ENCODE assay signal across 28 cellular contexts in the genomic region with DNA sequence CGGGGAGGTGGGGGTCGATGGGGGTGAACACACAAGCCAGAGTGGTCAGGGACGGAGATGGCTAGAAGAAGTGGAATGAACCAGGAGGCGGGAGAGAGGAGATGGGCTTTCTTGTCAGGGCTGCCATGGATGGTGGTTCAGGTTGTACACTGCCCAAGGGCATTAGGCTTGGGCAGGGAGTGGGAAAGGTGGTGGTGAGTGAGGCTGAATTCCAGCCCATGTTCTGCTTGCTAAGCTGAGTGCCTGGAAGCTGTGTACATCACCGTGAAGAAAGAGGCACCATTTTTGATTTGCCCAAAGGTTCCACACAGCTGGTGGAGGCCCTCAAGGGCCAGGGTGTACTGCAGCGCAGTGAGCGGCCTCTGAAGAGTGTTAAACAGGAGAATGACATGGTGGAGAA. TPM values are rescaled to one million over a fixed set of nuclear protein-coding genes. Genes with fewer than 3 reads are reported as not detected.
A peak's percentile ranks its signal among the peaks of the same experiment; 100 is the strongest.
DNase-seq lines count a peak whose midpoint lies in the region; ATAC-seq, FAIRE-seq and TF ChIP-seq lines count a peak whose summit lies in the region.
"Had no signal": no experiment of that assay in that cellular context is flagged by ENCODE, and none has a peak within 500 bp of the region (broad histone marks: within the 10 kb centered on the region; RNA-seq: fewer than 3 reads in every experiment).

No MANE protein-coding gene starts in this region.

- H4K5ac ChIP-seq in H1 (ENCODE audit: insufficient read length, low read depth, low read length) = no peak overlapping the region

- no peak overlapping the region for H3K4me2 ChIP-seq in H1 (ENCODE audit: insufficient read depth in 1 of 2, low read depth in 2 of 2, low read length in 2 of 2)
- H3K4me2 ChIP-seq: smooth muscle cell had no signal

- no peak overlapping the region for H2BK5ac ChIP-seq in H1 (ENCODE audit: low read depth, low read length)

- H3K79me1 ChIP-seq in H1 (ENCODE audit: low read depth, low read length) = no peaks in the 10 kb centered on the region

- H3K14ac ChIP-seq in H1 (ENCODE audit: insufficient read length) = no peak overlapping the region

- H3K27me3 ChIP-seq in H1 (replicated peaks in 1 of 4; ENCODE audit: control insufficient read depth in 3 of 4, extremely low read depth in 1 of 4, insufficient read depth in 3 of 4, low read length in 3 of 4) = no peaks in the 10 kb centered on the region; a peak in 1 of 7 replicates
- H3K27me3 ChIP-seq: BLaER1 treated with 17β-estradiol and CSF1 and Interleukin-3, amounts not matched to agents 10 nM and 100 nM; right atrium auricular region; SJSA1 had no signal

- no peak overlapping the region for H3K18ac ChIP-seq in H1 (ENCODE audit: extremely low read depth, low read length)

- no peak overlapping the region for H3K4me3 ChIP-seq in H1 (ENCODE audit: extremely low read depth in 1 of 4, insufficient read depth in 2 of 4, low read depth in 3 of 4, low read length in 4 of 4)
- H3K4me3 ChIP-seq: BLaER1 treated with 17β-estradiol and CSF1 and Interleukin-3, amounts not matched to agents 10 nM and 100 nM; heart right ventricle; lung; right atrium auricular region; SJSA1; smooth muscle cell had no signal

- no peaks in the 10 kb centered on the region for H3K9me3 ChIP-seq in H1 (ENCODE audit: insufficient read depth in 2 of 2, low read depth in 1 of 2, low read length in 1 of 2)
- H3K9me3 ChIP-seq: BLaER1 treated with 17β-estradiol and CSF1 and Interleukin-3, amounts not matched to agents 10 nM and 100 nM; heart right ventricle; right atrium auricular region; SJSA1 had no signal

- intact Hi-C loops in activated T-helper 1 cell treated with anti-CD3 and anti-CD28 coated beads, Interleukin-12 subunit alpha, Interleukin-12 subunit beta, Interleukin-2, Interleukin-4 antibody, amounts not matched to agents 30 ng/mL and 10 ng/mL and 1 ng/mL, durations not matched to agents 14 hours and 24 hours and 36 hours (cut with micrococcal nuclease) = no loop called here

- no peaks in the 10 kb centered on the region for H3K79me2 ChIP-seq in H1 (ENCODE audit: control insufficient read depth in 1 of 2, insufficient read depth in 2 of 2, low read length in 2 of 2)

- H3K56ac ChIP-seq in H1 (replicated peaks; ENCODE audit: insufficient read length, low read depth, low read length) = no peak overlapping the region

- POLR2A ChIA-PET in H1 (lab: Charles Lee; ENCODE audit: partially characterized antibody) = interaction anchor here (1.4 kb wide), 1 partner anchor 8 kb away, joined by 3 read pairs; no protein-coding TSS in a partner anchor

- no peaks in the 10 kb centered on the region for H3K36me3 ChIP-seq in H1 (ENCODE audit: control insufficient read depth in 2 of 4, insufficient read depth in 4 of 4, low read length in 3 of 4)
- H3K36me3 ChIP-seq: BLaER1 treated with 17β-estradiol and CSF1 and Interleukin-3, amounts not matched to agents 10 nM and 100 nM; right atrium auricular region; SJSA1 had no signal

- peak overlapping the region; percentile 65 for H3K27ac Mint-ChIP-seq in stimulated activated naive CD8-positive, alpha-beta T cell treated with anti-CD3 and anti-CD28 coated beads, Interleukin-15, Interleukin-2, amounts not matched to agents 100 ng/mL and 50 ng/mL, for 24 hours
- H3K27ac Mint-ChIP-seq in activated T-helper 1 cell treated with anti-CD3 and anti-CD28 coated beads, Interleukin-12 subunit alpha, Interleukin-12 subunit beta, Interleukin-2, Interleukin-4 antibody, amounts not matched to agents 30 ng/mL and 10 ng/mL and 1 ng/mL, durations not matched to agents 14 hours and 24 hours and 36 hours = peak overlapping the region; percentile 73
- H3K27ac Mint-ChIP-seq: endodermal cell, type B pancreatic cell had no signal

- peaks cover 59% of the 10 kb centered on the region for H3K36me3 Mint-ChIP-seq in stimulated activated naive CD8-positive, alpha-beta T cell treated with anti-CD3 and anti-CD28 coated beads, Interleukin-15, Interleukin-2, amounts not matched to agents 100 ng/mL and 50 ng/mL, for 24 hours (ENCODE audit: low read depth)
- H3K36me3 Mint-ChIP-seq in activated T-helper 1 cell treated with anti-CD3 and anti-CD28 coated beads, Interleukin-12 subunit alpha, Interleukin-12 subunit beta, Interleukin-2, Interleukin-4 antibody, amounts not matched to agents 30 ng/mL and 10 ng/mL and 1 ng/mL, durations not matched to agents 14 hours and 24 hours and 36 hours (ENCODE audit: low read depth) = peaks cover 55% of the 10 kb centered on the region
- H3K36me3 Mint-ChIP-seq: type B pancreatic cell had no signal

- H2AK5ac ChIP-seq in H1 (ENCODE audit: low read depth, low read length) = no peak overlapping the region

- peaks cover 0 to 2% of the 10 kb centered on the region in 2 experiments for H4K20me1 ChIP-seq in H1 (replicated peaks in 1 of 2; ENCODE audit: control insufficient read depth in 1 of 2, insufficient read depth in 2 of 2, low read length in 2 of 2)
- H4K20me1 ChIP-seq: BLaER1 treated with 17β-estradiol and CSF1 and Interleukin-3, amounts not matched to agents 10 nM and 100 nM had no signal

- H4K91ac ChIP-seq in H1 (replicated peaks; ENCODE audit: insufficient read length, low read length) = peak overlapping the region; percentile 17

- 85% methylated on average over 7 of the region's 7 CpGs; no CpG with 5 or more reads in 1 of the 2 experiments for WGBS in H1 (ENCODE audit: extremely low coverage in 1 of 2, insufficient coverage in 1 of 2, insufficient read length in 1 of 2, insufficient replicate concordance in 2 of 2, low coverage in 1 of 2, low lambda C conversion rate in 2 of 2, missing lambda C conversion rate in 1 of 2), 2 experiments

- no peak for TF ChIP-seq CTCF in H1 (IDR thresholded peaks at IDR 0.05; ENCODE audit: control extremely low read depth in 1 of 3, insufficient read depth in 1 of 3, low read depth in 1 of 3, low read length in 3 of 3)

- H3K27ac ChIP-seq in H1 (ENCODE audit: low read depth, low read length) = no peak overlapping the region
- H3K27ac ChIP-seq: BLaER1 treated with 17β-estradiol and CSF1 and Interleukin-3, amounts not matched to agents 10 nM and 100 nM; heart right ventricle; right atrium auricular region; SJSA1 had no signal

- H2BK120ac ChIP-seq in H1 (replicated peaks; ENCODE audit: low read depth, low read length) = no peak overlapping the region

- H3K4me3 Mint-ChIP-seq in stimulated activated naive CD8-positive, alpha-beta T cell treated with anti-CD3 and anti-CD28 coated beads, Interleukin-15, Interleukin-2, amounts not matched to agents 100 ng/mL and 50 ng/mL, for 24 hours = no peak overlapping the region
- H3K4me3 Mint-ChIP-seq in activated T-helper 1 cell treated with anti-CD3 and anti-CD28 coated beads, Interleukin-12 subunit alpha, Interleukin-12 subunit beta, Interleukin-2, Interleukin-4 antibody, amounts not matched to agents 30 ng/mL and 10 ng/mL and 1 ng/mL, durations not matched to agents 14 hours and 24 hours and 36 hours = no peak overlapping the region
- H3K4me3 Mint-ChIP-seq: endodermal cell, type B pancreatic cell had no signal

- no peak overlapping the region for H2BK15ac ChIP-seq in H1 (ENCODE audit: low read length)

- TF ChIP-seq RAD21 in H1 (IDR thresholded peaks at IDR 0.05 in 1 of 2, conservative IDR thresholded peaks at IDR 0.05 in 1 of 2; ENCODE audit: low read depth in 2 of 2, low read length in 2 of 2) = no peak

- H3K4me1 ChIP-seq in H1 (replicated peaks in 1 of 4; ENCODE audit: control insufficient read depth in 3 of 4, insufficient read depth in 4 of 4, low read length in 3 of 4) = no peaks in the 10 kb centered on the region; a peak in 1 of 7 replicates
- H3K4me1 ChIP-seq: heart right ventricle, right atrium auricular region, SJSA1 had no signal

- no peak for TF ChIP-seq POLR2A in H1 (IDR thresholded peaks at IDR 0.05; ENCODE audit: control extremely low read depth in 1 of 2, low read depth in 2 of 2, low read length in 2 of 2)

- no peak overlapping the region for H2BK12ac ChIP-seq in H1 (ENCODE audit: low read depth, low read length)

- no peaks in the 10 kb centered on the region for H3K23me2 ChIP-seq in H1 (ENCODE audit: low read depth, low read length)

- CTCF ChIA-PET in H1 (lab: Charles Lee; ENCODE audit: partially characterized antibody) = interaction anchor here (0.6 to 1.8 kb wide), 5 partner anchors 16 to 226 kb away, joined by 3 to 7 read pairs (median 3); a partner anchor contains a TSS

- H2BK20ac ChIP-seq in H1 (ENCODE audit: low read length) = no peak overlapping the region

- ATAC-seq in stimulated activated naive CD8-positive, alpha-beta T cell treated with anti-CD3 and anti-CD28 coated beads, Interleukin-15, Interleukin-2, amounts not matched to agents 100 U/mL and 50 U/mL, for 24 hours = no peak
- no peak for ATAC-seq in HG02884 (IDR thresholded peaks at IDR 0.05; ENCODE audit: unreplicated experiment)
- ATAC-seq in GM21423 (IDR thresholded peaks at IDR 0.05; ENCODE audit: unreplicated experiment) = no peak
- ATAC-seq: esophagus mucosa, heart right ventricle had no signal

- no peak overlapping the region for H4K8ac ChIP-seq in H1 (ENCODE audit: extremely low read depth, insufficient read depth, low read length)

- H2AFZ ChIP-seq in H1 (ENCODE audit: low read length) = no peak overlapping the region

- FAIRE-seq in H1 (lab: Jason Lieb, UNC) = no peak
- FAIRE-seq: D721Med had no signal

- no peaks in the 10 kb centered on the region for H3K9me3 Mint-ChIP-seq in stimulated activated naive CD8-positive, alpha-beta T cell treated with anti-CD3 and anti-CD28 coated beads, Interleukin-15, Interleukin-2, amounts not matched to agents 100 ng/mL and 50 ng/mL, for 24 hours
- H3K9me3 Mint-ChIP-seq in activated T-helper 1 cell treated with anti-CD3 and anti-CD28 coated beads, Interleukin-12 subunit alpha, Interleukin-12 subunit beta, Interleukin-2, Interleukin-4 antibody, amounts not matched to agents 30 ng/mL and 10 ng/mL and 1 ng/mL, durations not matched to agents 14 hours and 24 hours and 36 hours = no peaks in the 10 kb centered on the region
- H3K9me3 Mint-ChIP-seq: endodermal cell, type B pancreatic cell had no signal

- no peaks in the 10 kb centered on the region for H3K27me3 Mint-ChIP-seq in stimulated activated naive CD8-positive, alpha-beta T cell treated with anti-CD3 and anti-CD28 coated beads, Interleukin-15, Interleukin-2, amounts not matched to agents 100 ng/mL and 50 ng/mL, for 24 hours
- peaks cover 2% of the 10 kb centered on the region for H3K27me3 Mint-ChIP-seq in activated T-helper 1 cell treated with anti-CD3 and anti-CD28 coated beads, Interleukin-12 subunit alpha, Interleukin-12 subunit beta, Interleukin-2, Interleukin-4 antibody, amounts not matched to agents 30 ng/mL and 10 ng/mL and 1 ng/mL, durations not matched to agents 14 hours and 24 hours and 36 hours (ENCODE audit: insufficient read depth)

- peaks cover 20% of the 10 kb centered on the region for H3K4me1 Mint-ChIP-seq in stimulated activated naive CD8-positive, alpha-beta T cell treated with anti-CD3 and anti-CD28 coated beads, Interleukin-15, Interleukin-2, amounts not matched to agents 100 ng/mL and 50 ng/mL, for 24 hours (ENCODE audit: low read depth)
- peaks cover 18% of the 10 kb centered on the region for H3K4me1 Mint-ChIP-seq in activated T-helper 1 cell treated with anti-CD3 and anti-CD28 coated beads, Interleukin-12 subunit alpha, Interleukin-12 subunit beta, Interleukin-2, Interleukin-4 antibody, amounts not matched to agents 30 ng/mL and 10 ng/mL and 1 ng/mL, durations not matched to agents 14 hours and 24 hours and 36 hours (ENCODE audit: low read depth)
- H3K4me1 Mint-ChIP-seq: endodermal cell had no signal

- H3K9ac ChIP-seq in H1 (replicated peaks in 1 of 4; ENCODE audit: extremely low read depth in 1 of 4, low read depth in 3 of 4, low read length in 3 of 4) = no peak overlapping the region
- H3K9ac ChIP-seq: BLaER1 treated with 17β-estradiol and CSF1 and Interleukin-3, amounts not matched to agents 10 nM and 100 nM had no signal

- H3K23ac ChIP-seq in H1 (ENCODE audit: insufficient read length) = no peak overlapping the region

- TF ChIP-seq EP300 in H1 (IDR thresholded peaks at IDR 0.05; ENCODE audit: borderline replicate concordance in 1 of 2, low read depth in 2 of 2, low read length in 2 of 2) = no peak

- no peak overlapping the region for H3K4ac ChIP-seq in H1 (replicated peaks; ENCODE audit: insufficient read length, low read depth, low read length)

- DNase-seq in stimulated activated naive CD8-positive, alpha-beta T cell treated with anti-CD3 and anti-CD28 coated beads, Interleukin-15, Interleukin-2, amounts not matched to agents 100 U/mL and 50 U/mL, for 24 hours = no peak
- DNase-seq in activated T-helper 1 cell treated with anti-CD3 and anti-CD28 coated beads, Interleukin-12 subunit alpha, Interleukin-12 subunit beta, Interleukin-2, Interleukin-4 antibody, amounts not matched to agents 30 ng/mL and 10 ng/mL and 1 ng/mL, durations not matched to agents 14 hours and 24 hours and 36 hours (ENCODE audit: low spot score) = no peak
- no peak for DNase-seq in H1 (ENCODE audit: low read depth in 1 of 2, low spot score in 2 of 2)
- DNase-seq in Kasumi-1 (lab: John Stamatoyannopoulos, UW) = no peak
- DNase-seq: activated gamma-delta T cell; anterior cingulate cortex; endodermal cell; foreskin fibroblast; heart right ventricle; KBM-7; MM.1S; NCI-H1417 treated with DMSO at 0.1 percent for 48 hours; NCI-H774; stimulated activated CD4-positive, alpha-beta T cell treated with anti-CD3 and anti-CD28 coated beads, Interleukin-1b, Interleukin-23, amount 100 ng/mL, for 48 hours; stimulated activated CD8-positive, alpha-beta memory T cell treated with anti-CD3 and anti-CD28 coated beads, Interleukin-4, amount 100 ng/mL, for 48 hours had no signal

RNA-seq across cellular contexts. Expression of a gene that starts 16.9 kb away (rescaled TPM):
- total RNA-seq in activated T-helper 1 cell treated with anti-CD3 and anti-CD28 coated beads, Interleukin-12 subunit alpha, Interleukin-12 subunit beta, Interleukin-2, Interleukin-4 antibody, amounts not matched to agents 30 ng/mL and 10 ng/mL and 1 ng/mL, durations not matched to agents 14 hours and 24 hours and 36 hours = 273 and 278 TPM in 2 replicates
- total RNA-seq in H1 (2021; fragmentation: NEBNext Ultra II Directional; extraction: Animal tissue kit (Norgen Biotek cat#: 25700)) = 0.67 and 1.3 TPM in 2 replicates
- polyA plus RNA-seq in H1 (2011; rRNA removed) = 0.67 and 1.1 TPM in 2 replicates
- polyA plus RNA-seq in H1 (2011; cell fraction: cytosol; rRNA removed) = 0.48 TPM
- 0.96 TPM for polyA plus RNA-seq in H1 (2011; cell fraction: nucleus; rRNA removed)
- 0.55 to 0.76 TPM (median 0.72 TPM) in 4 replicates for polyA plus RNA-seq in H1 (2012, experiment 1 of 2)
- 0.80 TPM for polyA plus RNA-seq in H1 (2012, experiment 2 of 2)
- polyA plus RNA-seq in H1 (2013, experiment 1 of 2) = 1.6 TPM
- polyA plus RNA-seq in H1 (2013, experiment 2 of 2) = 1.6 TPM
- 0.85 and 1.0 TPM in 2 replicates for polyA minus RNA-seq in H1 (2011; rRNA and poly(A)+ RNA removed)
- polyA minus RNA-seq in H1 (2011; cell fraction: cytosol; rRNA and poly(A)+ RNA removed) = 1.0 TPM
- polyA minus RNA-seq in H1 (2011; cell fraction: nucleus; rRNA and poly(A)+ RNA removed) = 0.60 TPM
- total RNA-seq: SJSA1 had no signal
- polyA plus RNA-seq: neural cell had no signal

RNA-seq across cellular contexts. Expression of a gene that starts 23.3 kb away (rescaled TPM):
- 2.3 and 3.3 TPM in 2 replicates for total RNA-seq in activated T-helper 1 cell treated with anti-CD3 and anti-CD28 coated beads, Interleukin-12 subunit alpha, Interleukin-12 subunit beta, Interleukin-2, Interleukin-4 antibody, amounts not matched to agents 30 ng/mL and 10 ng/mL and 1 ng/mL, durations not matched to agents 14 hours and 24 hours and 36 hours
- not detected in 2 replicates for total RNA-seq in H1 (2021; fragmentation: NEBNext Ultra II Directional; extraction: Animal tissue kit (Norgen Biotek cat#: 25700))
- 0.02 and 0.05 TPM in 2 replicates for polyA plus RNA-seq in H1 (2011; rRNA removed)
- polyA plus RNA-seq in H1 (2011; cell fraction: cytosol; rRNA removed) = 0.06 TPM
- 0.19 TPM for polyA plus RNA-seq in H1 (2011; cell fraction: nucleus; rRNA removed)
- 0.13 to 0.27 TPM (median 0.19 TPM) in 4 replicates for polyA plus RNA-seq in H1 (2012, experiment 1 of 2)
- polyA plus RNA-seq in H1 (2012, experiment 2 of 2) = 0.09 TPM
- polyA plus RNA-seq in H1 (2013, experiment 1 of 2) = 0.02 TPM
- 0.02 TPM for polyA plus RNA-seq in H1 (2013, experiment 2 of 2)
- not detected in 2 replicates for polyA minus RNA-seq in H1 (2011; rRNA and poly(A)+ RNA removed)
- polyA minus RNA-seq in H1 (2011; cell fraction: cytosol; rRNA and poly(A)+ RNA removed) = not detected
- not detected for polyA minus RNA-seq in H1 (2011; cell fraction: nucleus; rRNA and poly(A)+ RNA removed)
- total RNA-seq: esophagus mucosa, heart right ventricle, right atrium auricular region, SJSA1, smooth muscle cell, subcutaneous adipose tissue had no signal
- polyA plus RNA-seq: heart right ventricle, neural cell, smooth muscle cell had no signal

RNA-seq across cellular contexts. Expression of a gene that starts 55.3 kb away (rescaled TPM):
- 4.8 and 4.9 TPM in 2 replicates for total RNA-seq in activated T-helper 1 cell treated with anti-CD3 and anti-CD28 coated beads, Interleukin-12 subunit alpha, Interleukin-12 subunit beta, Interleukin-2, Interleukin-4 antibody, amounts not matched to agents 30 ng/mL and 10 ng/mL and 1 ng/mL, durations not matched to agents 14 hours and 24 hours and 36 hours
- total RNA-seq in H1 (2021; fragmentation: NEBNext Ultra II Directional; extraction: Animal tissue kit (Norgen Biotek cat#: 25700)) = 3.1 and 4.6 TPM in 2 replicates
- 5.9 and 6.5 TPM in 2 replicates for polyA plus RNA-seq in H1 (2011; rRNA removed)
- 5.7 TPM for polyA plus RNA-seq in H1 (2011; cell fraction: cytosol; rRNA removed)
- 17.9 TPM for polyA plus RNA-seq in H1 (2011; cell fraction: nucleus; rRNA removed)
- 4.9 to 6.3 TPM (median 5.5 TPM) in 4 replicates for polyA plus RNA-seq in H1 (2012, experiment 1 of 2)
- 2.6 TPM for polyA plus RNA-seq in H1 (2012, experiment 2 of 2)
- 5.6 TPM for polyA plus RNA-seq in H1 (2013, experiment 1 of 2)
- polyA plus RNA-seq in H1 (2013, experiment 2 of 2) = 6.5 TPM
- polyA minus RNA-seq in H1 (2011; rRNA and poly(A)+ RNA removed) = 5.3 and 5.7 TPM in 2 replicates
- polyA minus RNA-seq in H1 (2011; cell fraction: cytosol; rRNA and poly(A)+ RNA removed) = 2.9 TPM
- 11.6 TPM for polyA minus RNA-seq in H1 (2011; cell fraction: nucleus; rRNA and poly(A)+ RNA removed)

Comparison
In these comparisons a context has a peak if more than half of its experiments do, and no peak if none do; other contexts are left out.
1. RNA of a gene that starts 16.9 kb away (total RNA-seq): 273 to 278 TPM in activated T-helper 1 cell treated with anti-CD3 and anti-CD28 coated beads, Interleukin-12 subunit alpha, Interleukin-12 subunit beta, Interleukin-2, Interleukin-4 antibody, amounts not matched to agents 30 ng/mL and 10 ng/mL and 1 ng/mL, durations not matched to agents 14 hours and 24 hours and 36 hours; 0.67 to 1.3 TPM in H1; every median in the first group is over 100 times any median in the second.